29 cellular contexts compared by ENCODE assay signal in genomic region chr6:133474516-133474915, GRCh38.
"Had no signal": no experiment of that assay in that cellular context is flagged by ENCODE, and none has a peak within 500 bp of the region (broad histone marks: within the 10 kb centered on the region; RNA-seq: fewer than 3 reads in every experiment).

No MANE protein-coding gene starts in this region.

- H3K27ac Mint-ChIP-seq: dendritic cell treated with granulocyte-macrophage colony-stimulating factor and Interleukin-4, amounts not matched to agents 40 ng/mL and 50 ng/mL, for 4 days; effector memory CD8-positive, alpha-beta T cell; endodermal cell had no signal

- H3K27me3 ChIP-seq: colonic mucosa, esophagus muscularis mucosa, esophagus squamous epithelium, foreskin keratinocyte, gastrocnemius medialis, gastroesophageal sphincter, heart left ventricle, heart right ventricle had no signal

- FAIRE-seq: colon, endometrium, endothelial cell of umbilical vein, frontal cortex had no signal

- H3K4me3 Mint-ChIP-seq: dendritic cell treated with granulocyte-macrophage colony-stimulating factor and Interleukin-4, amounts not matched to agents 40 ng/mL and 50 ng/mL, for 4 days; effector memory CD8-positive, alpha-beta T cell; endodermal cell had no signal

- H3K36me3 ChIP-seq: colonic mucosa, esophagus muscularis mucosa, esophagus squamous epithelium, gastroesophageal sphincter, heart right ventricle had no signal

- DNase-seq: colonic mucosa; cortex of kidney; dermis blood vessel endothelial cell; dorsolateral prefrontal cortex; effector CD4-positive, alpha-beta T cell; effector CD8-positive, alpha-beta T cell; effector memory CD4-positive, alpha-beta T cell; effector memory CD8-positive, alpha-beta T cell; endodermal cell; erythroblast; esophagus squamous epithelium; foreskin fibroblast; foreskin keratinocyte; foreskin melanocyte; gastrocnemius medialis; glutamatergic neuron; head of caudate nucleus; heart left ventricle; heart right ventricle had no signal

- H3K4me3 ChIP-seq: colonic mucosa, coronary artery, dorsolateral prefrontal cortex, esophagus muscularis mucosa, esophagus squamous epithelium, gastrocnemius medialis, gastroesophageal sphincter, heart left ventricle, heart right ventricle had no signal

- H3K9me3 ChIP-seq: colonic mucosa, esophagus muscularis mucosa, esophagus squamous epithelium, gastrocnemius medialis, gastroesophageal sphincter, heart right ventricle had no signal

- H3K9me3 Mint-ChIP-seq: dendritic cell treated with granulocyte-macrophage colony-stimulating factor and Interleukin-4, amounts not matched to agents 40 ng/mL and 50 ng/mL, for 4 days; effector memory CD8-positive, alpha-beta T cell had no signal

- H3K27me3 Mint-ChIP-seq: dendritic cell treated with granulocyte-macrophage colony-stimulating factor and Interleukin-4, amounts not matched to agents 40 ng/mL and 50 ng/mL, for 4 days; effector memory CD8-positive, alpha-beta T cell had no signal

- H3K27ac ChIP-seq: colonic mucosa, coronary artery, dorsolateral prefrontal cortex, epithelial cell of prostate, esophagus muscularis mucosa, esophagus squamous epithelium, foreskin keratinocyte, gastrocnemius medialis, gastroesophageal sphincter, heart left ventricle, heart right ventricle had no signal

- H3K4me1 ChIP-seq: colonic mucosa, esophagus muscularis mucosa, esophagus squamous epithelium, foreskin keratinocyte, gastrocnemius medialis, gastroesophageal sphincter, heart left ventricle, heart right ventricle had no signal

- ATAC-seq: effector memory CD8-positive, alpha-beta T cell; esophagus mucosa; foreskin keratinocyte; gastrocnemius medialis; gastroesophageal sphincter; heart left ventricle; heart right ventricle had no signal
